ENCODE assay signal across 26 cellular contexts in the genomic region with DNA sequence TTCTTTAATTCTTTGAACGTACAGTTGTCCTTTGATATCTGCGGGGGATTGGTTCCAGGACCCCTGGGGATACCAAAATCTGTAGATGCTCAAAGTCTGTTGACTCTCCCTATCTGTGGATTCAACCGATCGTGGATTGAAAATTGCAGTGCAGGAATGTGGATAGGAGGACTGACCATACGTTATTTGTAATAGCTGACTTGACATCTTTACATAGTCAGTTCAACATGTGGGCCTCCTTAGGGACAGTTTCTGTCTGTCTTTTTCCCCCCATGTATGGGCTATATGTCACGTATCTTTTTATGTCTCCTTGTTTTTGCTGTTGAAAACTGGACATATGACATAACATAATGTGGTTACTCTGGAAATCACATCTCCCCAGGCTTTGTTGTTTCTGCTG.
"Had no signal": no experiment of that assay in that cellular context is flagged by ENCODE, and none has a peak within 500 bp of the region (broad histone marks: within the 10 kb centered on the region; RNA-seq: fewer than 3 reads in every experiment).

No MANE protein-coding gene starts in this region.

- H3K9me3 ChIP-seq: esophagus squamous epithelium, gastrocnemius medialis, heart right ventricle, left lung, lower lobe of right lung, mucosa of descending colon had no signal

- H3K36me3 ChIP-seq: esophagus squamous epithelium, gastrocnemius medialis, heart right ventricle, left lung, lower lobe of right lung had no signal

- FAIRE-seq: endometrium, islet of Langerhans, keratinocyte had no signal

- H3K4me1 ChIP-seq: esophagus squamous epithelium, left lung, lower lobe of right lung had no signal

- H3K27me3 ChIP-seq: esophagus squamous epithelium, gastrocnemius medialis, heart right ventricle, left lung had no signal

- H3K27ac ChIP-seq: coronary artery, epithelial cell of prostate, esophagus squamous epithelium, gastrocnemius medialis, heart right ventricle, left lung, lower lobe of right lung had no signal

- H3K4me3 ChIP-seq: coronary artery, esophagus squamous epithelium, gastrocnemius medialis, heart right ventricle, left lung, lower lobe of right lung, mucosa of descending colon had no signal

- ATAC-seq: effector memory CD8-positive, alpha-beta T cell; esophagus mucosa; gastrocnemius medialis; heart right ventricle; left cardiac atrium; left lung; left ventricle myocardium superior; lower lobe of right lung; mucosa of descending colon; naive thymus-derived CD8-positive, alpha-beta T cell had no signal

- DNase-seq: effector CD8-positive, alpha-beta T cell; effector memory CD8-positive, alpha-beta T cell; endodermal cell; erythroblast; esophagus squamous epithelium; foreskin fibroblast; foreskin melanocyte; gastrocnemius medialis; glutamatergic neuron; head of caudate nucleus; heart right ventricle; hippocampal formation; left cardiac atrium; left lung; left ventricle myocardium superior; lower lobe of right lung; mesenchymal stem cell; mucosa of descending colon; naive B cell; naive thymus-derived CD8-positive, alpha-beta T cell had no signal
